1 cellular context compared by ENCODE assay signal in the genomic region with DNA sequence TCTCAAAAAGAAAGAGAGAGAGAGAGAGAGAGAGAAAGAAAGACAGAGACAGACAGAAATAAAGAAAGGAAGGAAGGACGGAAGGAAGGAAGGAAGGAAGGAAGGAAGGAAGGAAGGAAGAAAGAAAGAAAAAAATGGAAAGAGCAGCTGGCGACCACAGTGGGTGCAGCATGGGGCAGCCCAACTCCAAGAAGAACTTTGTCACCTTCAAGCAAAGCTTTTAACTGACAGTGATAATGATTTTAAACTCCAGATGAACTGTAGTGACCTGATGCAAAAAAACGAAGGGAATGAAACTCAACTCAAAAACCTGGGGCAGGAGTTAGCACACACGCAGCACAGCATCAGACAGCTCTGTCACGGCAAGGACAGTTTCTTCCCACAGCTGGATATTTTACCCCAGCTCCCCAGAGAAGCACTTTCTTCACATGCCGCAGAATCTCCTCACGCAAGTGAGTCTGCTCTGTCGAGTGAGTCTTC.
TF ChIP-seq lines count a peak whose summit lies in the region.

No MANE protein-coding gene starts in this region.

TF ChIP-seq in GM12878, 131 proteins besides CTCF, POLR2A, EP300 and RAD21 (continued from another document and continues in another):
- TF ChIP-seq, protein P1, sequence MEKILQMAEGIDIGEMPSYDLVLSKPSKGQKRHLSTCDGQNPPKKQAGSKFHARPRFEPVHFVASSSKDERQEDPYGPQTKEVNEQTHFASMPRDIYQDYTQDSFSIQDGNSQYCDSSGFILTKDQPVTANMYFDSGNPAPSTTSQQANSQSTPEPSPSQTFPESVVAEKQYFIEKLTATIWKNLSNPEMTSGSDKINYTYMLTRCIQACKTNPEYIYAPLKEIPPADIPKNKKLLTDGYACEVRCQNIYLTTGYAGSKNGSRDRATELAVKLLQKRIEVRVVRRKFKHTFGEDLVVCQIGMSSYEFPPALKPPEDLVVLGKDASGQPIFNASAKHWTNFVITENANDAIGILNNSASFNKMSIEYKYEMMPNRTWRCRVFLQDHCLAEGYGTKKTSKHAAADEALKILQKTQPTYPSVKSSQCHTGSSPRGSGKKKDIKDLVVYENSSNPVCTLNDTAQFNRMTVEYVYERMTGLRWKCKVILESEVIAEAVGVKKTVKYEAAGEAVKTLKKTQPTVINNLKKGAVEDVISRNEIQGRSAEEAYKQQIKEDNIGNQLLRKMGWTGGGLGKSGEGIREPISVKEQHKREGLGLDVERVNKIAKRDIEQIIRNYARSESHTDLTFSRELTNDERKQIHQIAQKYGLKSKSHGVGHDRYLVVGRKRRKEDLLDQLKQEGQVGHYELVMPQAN (conservative IDR thresholded peaks at IDR 0.05) = no peak
- TF ChIP-seq MTA3 (IDR thresholded peaks at IDR 0.05; ENCODE audit: borderline replicate concordance, low read length) (no peak; the same call in 1 of the 2 replicates), PML (IDR thresholded peaks at IDR 0.05; ENCODE audit: low read length) (no peak), RAD51 (IDR thresholded peaks at IDR 0.05) (no peak), KDM1A (IDR thresholded peaks at IDR 0.05; ENCODE audit: borderline replicate concordance) (no peak), RBBP5 (conservative IDR thresholded peaks at IDR 0.05) (no peak), JUND (IDR thresholded peaks at IDR 0.05; ENCODE audit: low read depth, low read length) (no peak), POLR2AphosphoS2 (IDR thresholded peaks at IDR 0.05; ENCODE audit: low read depth, low read length) (no peak), PAX5 (IDR thresholded peaks at IDR 0.05; ENCODE audit: borderline replicate concordance, low read depth, low read length) (0 out of 2 replicates have a peak, but pooled peaks have one; percentile 41), NFIC (IDR thresholded peaks at IDR 0.05; ENCODE audit: low read depth, low read length) (0 out of 2 replicates have a peak, but pooled peaks have one; percentile 61), GABPA (IDR thresholded peaks at IDR 0.05; ENCODE audit: low read depth) (no peak), RFX5 (IDR thresholded peaks at IDR 0.05; ENCODE audit: low read depth, low read length) (no peak), CBFB (IDR thresholded peaks at IDR 0.05; ENCODE audit: low read depth) (no peak), NBN (IDR thresholded peaks at IDR 0.05) (peak; percentile 79), HDAC6 (IDR thresholded peaks at IDR 0.05; ENCODE audit: unreplicated experiment) (no peak), LARP7 (IDR thresholded peaks at IDR 0.05) (no peak), IKZF1 (conservative IDR thresholded peaks at IDR 0.05) (peak; percentile 77), IRF4 (IDR thresholded peaks at IDR 0.05; ENCODE audit: low read depth, low read length) (no peak), TCF12 (IDR thresholded peaks at IDR 0.05; ENCODE audit: low read depth, low read length) (peak; percentile 80), ZBED1 (IDR thresholded peaks at IDR 0.05; ENCODE audit: borderline replicate concordance) (no peak)
- TF ChIP-seq, protein P2, sequence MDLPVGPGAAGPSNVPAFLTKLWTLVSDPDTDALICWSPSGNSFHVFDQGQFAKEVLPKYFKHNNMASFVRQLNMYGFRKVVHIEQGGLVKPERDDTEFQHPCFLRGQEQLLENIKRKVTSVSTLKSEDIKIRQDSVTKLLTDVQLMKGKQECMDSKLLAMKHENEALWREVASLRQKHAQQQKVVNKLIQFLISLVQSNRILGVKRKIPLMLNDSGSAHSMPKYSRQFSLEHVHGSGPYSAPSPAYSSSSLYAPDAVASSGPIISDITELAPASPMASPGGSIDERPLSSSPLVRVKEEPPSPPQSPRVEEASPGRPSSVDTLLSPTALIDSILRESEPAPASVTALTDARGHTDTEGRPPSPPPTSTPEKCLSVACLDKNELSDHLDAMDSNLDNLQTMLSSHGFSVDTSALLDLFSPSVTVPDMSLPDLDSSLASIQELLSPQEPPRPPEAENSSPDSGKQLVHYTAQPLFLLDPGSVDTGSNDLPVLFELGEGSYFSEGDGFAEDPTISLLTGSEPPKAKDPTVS (IDR thresholded peaks at IDR 0.05; ENCODE audit: low read depth, low read length) = no peak
- TF ChIP-seq, protein P3, sequence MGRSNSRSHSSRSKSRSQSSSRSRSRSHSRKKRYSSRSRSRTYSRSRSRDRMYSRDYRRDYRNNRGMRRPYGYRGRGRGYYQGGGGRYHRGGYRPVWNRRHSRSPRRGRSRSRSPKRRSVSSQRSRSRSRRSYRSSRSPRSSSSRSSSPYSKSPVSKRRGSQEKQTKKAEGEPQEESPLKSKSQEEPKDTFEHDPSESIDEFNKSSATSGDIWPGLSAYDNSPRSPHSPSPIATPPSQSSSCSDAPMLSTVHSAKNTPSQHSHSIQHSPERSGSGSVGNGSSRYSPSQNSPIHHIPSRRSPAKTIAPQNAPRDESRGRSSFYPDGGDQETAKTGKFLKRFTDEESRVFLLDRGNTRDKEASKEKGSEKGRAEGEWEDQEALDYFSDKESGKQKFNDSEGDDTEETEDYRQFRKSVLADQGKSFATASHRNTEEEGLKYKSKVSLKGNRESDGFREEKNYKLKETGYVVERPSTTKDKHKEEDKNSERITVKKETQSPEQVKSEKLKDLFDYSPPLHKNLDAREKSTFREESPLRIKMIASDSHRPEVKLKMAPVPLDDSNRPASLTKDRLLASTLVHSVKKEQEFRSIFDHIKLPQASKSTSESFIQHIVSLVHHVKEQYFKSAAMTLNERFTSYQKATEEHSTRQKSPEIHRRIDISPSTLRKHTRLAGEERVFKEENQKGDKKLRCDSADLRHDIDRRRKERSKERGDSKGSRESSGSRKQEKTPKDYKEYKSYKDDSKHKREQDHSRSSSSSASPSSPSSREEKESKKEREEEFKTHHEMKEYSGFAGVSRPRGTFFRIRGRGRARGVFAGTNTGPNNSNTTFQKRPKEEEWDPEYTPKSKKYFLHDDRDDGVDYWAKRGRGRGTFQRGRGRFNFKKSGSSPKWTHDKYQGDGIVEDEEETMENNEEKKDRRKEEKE (IDR thresholded peaks at IDR 0.05) = no peak
- TF ChIP-seq, protein P4, sequence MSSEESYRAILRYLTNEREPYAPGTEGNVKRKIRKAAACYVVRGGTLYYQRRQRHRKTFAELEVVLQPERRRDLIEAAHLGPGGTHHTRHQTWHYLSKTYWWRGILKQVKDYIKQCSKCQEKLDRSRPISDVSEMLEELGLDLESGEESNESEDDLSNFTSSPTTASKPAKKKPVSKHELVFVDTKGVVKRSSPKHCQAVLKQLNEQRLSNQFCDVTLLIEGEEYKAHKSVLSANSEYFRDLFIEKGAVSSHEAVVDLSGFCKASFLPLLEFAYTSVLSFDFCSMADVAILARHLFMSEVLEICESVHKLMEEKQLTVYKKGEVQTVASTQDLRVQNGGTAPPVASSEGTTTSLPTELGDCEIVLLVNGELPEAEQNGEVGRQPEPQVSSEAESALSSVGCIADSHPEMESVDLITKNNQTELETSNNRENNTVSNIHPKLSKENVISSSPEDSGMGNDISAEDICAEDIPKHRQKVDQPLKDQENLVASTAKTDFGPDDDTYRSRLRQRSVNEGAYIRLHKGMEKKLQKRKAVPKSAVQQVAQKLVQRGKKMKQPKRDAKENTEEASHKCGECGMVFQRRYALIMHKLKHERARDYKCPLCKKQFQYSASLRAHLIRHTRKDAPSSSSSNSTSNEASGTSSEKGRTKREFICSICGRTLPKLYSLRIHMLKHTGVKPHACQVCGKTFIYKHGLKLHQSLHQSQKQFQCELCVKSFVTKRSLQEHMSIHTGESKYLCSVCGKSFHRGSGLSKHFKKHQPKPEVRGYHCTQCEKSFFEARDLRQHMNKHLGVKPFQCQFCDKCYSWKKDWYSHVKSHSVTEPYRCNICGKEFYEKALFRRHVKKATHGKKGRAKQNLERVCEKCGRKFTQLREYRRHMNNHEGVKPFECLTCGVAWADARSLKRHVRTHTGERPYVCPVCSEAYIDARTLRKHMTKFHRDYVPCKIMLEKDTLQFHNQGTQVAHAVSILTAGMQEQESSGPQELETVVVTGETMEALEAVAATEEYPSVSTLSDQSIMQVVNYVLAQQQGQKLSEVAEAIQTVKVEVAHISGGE (CRISPR knock-in tag; IDR thresholded peaks at IDR 0.05) = no peak
- TF ChIP-seq, protein P5, sequence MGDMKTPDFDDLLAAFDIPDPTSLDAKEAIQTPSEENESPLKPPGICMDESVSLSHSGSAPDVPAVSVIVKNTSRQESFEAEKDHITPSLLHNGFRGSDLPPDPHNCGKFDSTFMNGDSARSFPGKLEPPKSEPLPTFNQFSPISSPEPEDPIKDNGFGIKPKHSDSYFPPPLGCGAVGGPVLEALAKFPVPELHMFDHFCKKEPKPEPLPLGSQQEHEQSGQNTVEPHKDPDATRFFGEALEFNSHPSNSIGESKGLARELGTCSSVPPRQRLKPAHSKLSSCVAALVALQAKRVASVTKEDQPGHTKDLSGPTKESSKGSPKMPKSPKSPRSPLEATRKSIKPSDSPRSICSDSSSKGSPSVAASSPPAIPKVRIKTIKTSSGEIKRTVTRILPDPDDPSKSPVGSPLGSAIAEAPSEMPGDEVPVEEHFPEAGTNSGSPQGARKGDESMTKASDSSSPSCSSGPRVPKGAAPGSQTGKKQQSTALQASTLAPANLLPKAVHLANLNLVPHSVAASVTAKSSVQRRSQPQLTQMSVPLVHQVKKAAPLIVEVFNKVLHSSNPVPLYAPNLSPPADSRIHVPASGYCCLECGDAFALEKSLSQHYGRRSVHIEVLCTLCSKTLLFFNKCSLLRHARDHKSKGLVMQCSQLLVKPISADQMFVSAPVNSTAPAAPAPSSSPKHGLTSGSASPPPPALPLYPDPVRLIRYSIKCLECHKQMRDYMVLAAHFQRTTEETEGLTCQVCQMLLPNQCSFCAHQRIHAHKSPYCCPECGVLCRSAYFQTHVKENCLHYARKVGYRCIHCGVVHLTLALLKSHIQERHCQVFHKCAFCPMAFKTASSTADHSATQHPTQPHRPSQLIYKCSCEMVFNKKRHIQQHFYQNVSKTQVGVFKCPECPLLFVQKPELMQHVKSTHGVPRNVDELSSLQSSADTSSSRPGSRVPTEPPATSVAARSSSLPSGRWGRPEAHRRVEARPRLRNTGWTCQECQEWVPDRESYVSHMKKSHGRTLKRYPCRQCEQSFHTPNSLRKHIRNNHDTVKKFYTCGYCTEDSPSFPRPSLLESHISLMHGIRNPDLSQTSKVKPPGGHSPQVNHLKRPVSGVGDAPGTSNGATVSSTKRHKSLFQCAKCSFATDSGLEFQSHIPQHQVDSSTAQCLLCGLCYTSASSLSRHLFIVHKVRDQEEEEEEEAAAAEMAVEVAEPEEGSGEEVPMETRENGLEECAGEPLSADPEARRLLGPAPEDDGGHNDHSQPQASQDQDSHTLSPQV (IDR thresholded peaks at IDR 0.05) = no peak
- TF ChIP-seq, protein P6, sequence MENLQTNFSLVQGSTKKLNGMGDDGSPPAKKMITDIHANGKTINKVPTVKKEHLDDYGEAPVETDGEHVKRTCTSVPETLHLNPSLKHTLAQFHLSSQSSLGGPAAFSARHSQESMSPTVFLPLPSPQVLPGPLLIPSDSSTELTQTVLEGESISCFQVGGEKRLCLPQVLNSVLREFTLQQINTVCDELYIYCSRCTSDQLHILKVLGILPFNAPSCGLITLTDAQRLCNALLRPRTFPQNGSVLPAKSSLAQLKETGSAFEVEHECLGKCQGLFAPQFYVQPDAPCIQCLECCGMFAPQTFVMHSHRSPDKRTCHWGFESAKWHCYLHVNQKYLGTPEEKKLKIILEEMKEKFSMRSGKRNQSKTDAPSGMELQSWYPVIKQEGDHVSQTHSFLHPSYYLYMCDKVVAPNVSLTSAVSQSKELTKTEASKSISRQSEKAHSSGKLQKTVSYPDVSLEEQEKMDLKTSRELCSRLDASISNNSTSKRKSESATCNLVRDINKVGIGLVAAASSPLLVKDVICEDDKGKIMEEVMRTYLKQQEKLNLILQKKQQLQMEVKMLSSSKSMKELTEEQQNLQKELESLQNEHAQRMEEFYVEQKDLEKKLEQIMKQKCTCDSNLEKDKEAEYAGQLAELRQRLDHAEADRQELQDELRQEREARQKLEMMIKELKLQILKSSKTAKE (IDR thresholded peaks at IDR 0.05; ENCODE audit: low read depth, poor library complexity, severe bottlenecking) = peak; percentile 42
- TF ChIP-seq, protein P7, sequence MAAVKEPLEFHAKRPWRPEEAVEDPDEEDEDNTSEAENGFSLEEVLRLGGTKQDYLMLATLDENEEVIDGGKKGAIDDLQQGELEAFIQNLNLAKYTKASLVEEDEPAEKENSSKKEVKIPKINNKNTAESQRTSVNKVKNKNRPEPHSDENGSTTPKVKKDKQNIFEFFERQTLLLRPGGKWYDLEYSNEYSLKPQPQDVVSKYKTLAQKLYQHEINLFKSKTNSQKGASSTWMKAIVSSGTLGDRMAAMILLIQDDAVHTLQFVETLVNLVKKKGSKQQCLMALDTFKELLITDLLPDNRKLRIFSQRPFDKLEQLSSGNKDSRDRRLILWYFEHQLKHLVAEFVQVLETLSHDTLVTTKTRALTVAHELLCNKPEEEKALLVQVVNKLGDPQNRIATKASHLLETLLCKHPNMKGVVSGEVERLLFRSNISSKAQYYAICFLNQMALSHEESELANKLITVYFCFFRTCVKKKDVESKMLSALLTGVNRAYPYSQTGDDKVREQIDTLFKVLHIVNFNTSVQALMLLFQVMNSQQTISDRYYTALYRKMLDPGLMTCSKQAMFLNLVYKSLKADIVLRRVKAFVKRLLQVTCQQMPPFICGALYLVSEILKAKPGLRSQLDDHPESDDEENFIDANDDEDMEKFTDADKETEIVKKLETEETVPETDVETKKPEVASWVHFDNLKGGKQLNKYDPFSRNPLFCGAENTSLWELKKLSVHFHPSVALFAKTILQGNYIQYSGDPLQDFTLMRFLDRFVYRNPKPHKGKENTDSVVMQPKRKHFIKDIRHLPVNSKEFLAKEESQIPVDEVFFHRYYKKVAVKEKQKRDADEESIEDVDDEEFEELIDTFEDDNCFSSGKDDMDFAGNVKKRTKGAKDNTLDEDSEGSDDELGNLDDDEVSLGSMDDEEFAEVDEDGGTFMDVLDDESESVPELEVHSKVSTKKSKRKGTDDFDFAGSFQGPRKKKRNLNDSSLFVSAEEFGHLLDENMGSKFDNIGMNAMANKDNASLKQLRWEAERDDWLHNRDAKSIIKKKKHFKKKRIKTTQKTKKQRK (IDR thresholded peaks at IDR 0.05; ENCODE audit: low read depth, low read length) = no peak
- TF ChIP-seq, protein P8, sequence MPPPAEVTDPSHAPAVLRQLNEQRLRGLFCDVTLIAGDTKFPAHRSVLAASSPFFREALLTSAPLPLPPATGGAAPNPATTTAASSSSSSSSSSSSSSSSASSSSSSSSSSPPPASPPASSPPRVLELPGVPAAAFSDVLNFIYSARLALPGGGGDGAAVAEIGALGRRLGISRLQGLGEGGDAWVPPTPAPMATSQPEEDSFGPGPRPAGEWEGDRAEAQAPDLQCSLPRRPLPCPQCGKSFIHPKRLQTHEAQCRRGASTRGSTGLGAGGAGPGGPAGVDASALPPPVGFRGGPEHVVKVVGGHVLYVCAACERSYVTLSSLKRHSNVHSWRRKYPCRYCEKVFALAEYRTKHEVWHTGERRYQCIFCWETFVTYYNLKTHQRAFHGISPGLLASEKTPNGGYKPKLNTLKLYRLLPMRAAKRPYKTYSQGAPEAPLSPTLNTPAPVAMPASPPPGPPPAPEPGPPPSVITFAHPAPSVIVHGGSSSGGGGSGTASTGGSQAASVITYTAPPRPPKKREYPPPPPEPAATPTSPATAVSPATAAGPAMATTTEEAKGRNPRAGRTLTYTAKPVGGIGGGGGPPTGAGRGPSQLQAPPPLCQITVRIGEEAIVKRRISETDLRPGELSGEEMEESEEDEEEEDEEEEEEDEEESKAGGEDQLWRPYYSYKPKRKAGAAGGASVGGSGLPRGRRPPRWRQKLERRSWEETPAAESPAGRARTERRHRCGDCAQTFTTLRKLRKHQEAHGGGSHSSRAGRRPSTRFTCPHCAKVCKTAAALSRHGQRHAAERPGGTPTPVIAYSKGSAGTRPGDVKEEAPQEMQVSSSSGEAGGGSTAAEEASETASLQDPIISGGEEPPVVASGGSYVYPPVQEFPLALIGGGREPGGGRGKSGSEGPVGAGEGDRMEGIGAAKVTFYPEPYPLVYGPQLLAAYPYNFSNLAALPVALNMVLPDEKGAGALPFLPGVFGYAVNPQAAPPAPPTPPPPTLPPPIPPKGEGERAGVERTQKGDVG (CRISPR knock-in tag; IDR thresholded peaks at IDR 0.05) = no peak
